8 cellular contexts compared by ENCODE assay signal in genomic region chr20:16434087-16434664, GRCh38.
A peak's percentile ranks its signal among the peaks of the same experiment; 100 is the strongest.
DNase-seq lines count a peak whose midpoint lies in the region; ATAC-seq and TF ChIP-seq lines count a peak whose summit lies in the region.

No MANE protein-coding gene starts in this region.

- no peak overlapping the region for H3K27ac Mint-ChIP-seq in activated CD4-positive, alpha-beta memory T cell treated with anti-CD3 and anti-CD28 coated beads, Interleukin-2, amount 10 ng/mL, durations not matched to agents 7 days and 5 days

- TF ChIP-seq CTCF in fibroblast of mammary gland (conservative IDR thresholded peaks at IDR 0.05; ENCODE audit: control insufficient read depth, insufficient read depth, low read depth, low read length): peak; percentile 74
- TF ChIP-seq CTCF in parathyroid adenoma (IDR thresholded peaks at IDR 0.05): peak; percentile 73
- TF ChIP-seq CTCF in sigmoid colon (IDR thresholded peaks at IDR 0.05): peak in 2 of 4 experiments; percentile 31 to 47

- no peak overlapping the region for H2AFZ ChIP-seq in parathyroid adenoma

- H3K27me3 ChIP-seq in parathyroid adenoma (ENCODE audit: control insufficient read depth, insufficient read depth, low read length) (no peaks in the 10 kb centered on the region), sigmoid colon (no peaks in the 10 kb centered on the region)

- no peak for TF ChIP-seq POLR2A in sigmoid colon (IDR thresholded peaks at IDR 0.05)

- H3K36me3 ChIP-seq in parathyroid adenoma (ENCODE audit: control insufficient read depth, insufficient read depth, low read length) (no peaks in the 10 kb centered on the region), sigmoid colon (peaks cover 0 to 6% (median 2%) of the 10 kb centered on the region in 4 donors)

- CTCF ChIA-PET in activated CD4-positive, alpha-beta memory T cell treated with anti-CD3 and anti-CD28 coated beads, Interleukin-2, amount 10 ng/mL, durations not matched to agents 7 days and 5 days (lab: Charles Lee): no interaction called here

- DNase-seq in DMS53 (lab: John Stamatoyannopoulos, UW) (peak; percentile 72), NAMALWA (ENCODE audit: low spot score) (peak; percentile 75), fibroblast of mammary gland (ENCODE audit: low read depth) (peak; percentile 51), sigmoid colon (no peak)
- peak; percentile 33 for DNase-seq in activated CD4-positive, alpha-beta memory T cell treated with anti-CD3 and anti-CD28 coated beads, Interleukin-2, amount 10 ng/mL, durations not matched to agents 7 days and 5 days

- H3K9ac ChIP-seq in parathyroid adenoma: no peak overlapping the region

- H3K4me1 Mint-ChIP-seq in activated CD4-positive, alpha-beta memory T cell treated with anti-CD3 and anti-CD28 coated beads, Interleukin-2, amount 10 ng/mL, durations not matched to agents 7 days and 5 days: no peaks in the 10 kb centered on the region

- no peak for TF ChIP-seq EP300 in sigmoid colon (IDR thresholded peaks at IDR 0.05)

- no peak overlapping the region for H3K4me3 Mint-ChIP-seq in activated CD4-positive, alpha-beta memory T cell treated with anti-CD3 and anti-CD28 coated beads, Interleukin-2, amount 10 ng/mL, durations not matched to agents 7 days and 5 days

- peaks cover 9% of the 10 kb centered on the region for H3K79me2 ChIP-seq in parathyroid adenoma

- H3K4me1 ChIP-seq in parathyroid adenoma (peaks cover 2% of the 10 kb centered on the region), sigmoid colon (no peaks in the 10 kb centered on the region)

- 69 to 76% methylated on average over 10 of the region's 10 CpGs for WGBS in sigmoid colon, 2 donors

- H3K36me3 Mint-ChIP-seq in activated CD4-positive, alpha-beta memory T cell treated with anti-CD3 and anti-CD28 coated beads, Interleukin-2, amount 10 ng/mL, durations not matched to agents 7 days and 5 days (ENCODE audit: low read depth): no peaks in the 10 kb centered on the region

- H3K27ac ChIP-seq in parathyroid adenoma (no peak overlapping the region), sigmoid colon (no peak overlapping the region)

- no peaks in the 10 kb centered on the region for H3K9me3 ChIP-seq in parathyroid adenoma (ENCODE audit: control insufficient read depth, low read length)
- H3K9me3 ChIP-seq in sigmoid colon: no peaks in the 10 kb centered on the region

- intact Hi-C loops in sigmoid colon (cut with DNase I): no loop called here

- ATAC-seq in GM21526 (IDR thresholded peaks at IDR 0.05; ENCODE audit: low FRiP score, unreplicated experiment) (peak; percentile 94), GM18858 (IDR thresholded peaks at IDR 0.05; ENCODE audit: unreplicated experiment) (no peak)

- no peak overlapping the region for H3K4me3 ChIP-seq in fibroblast of mammary gland (ENCODE audit: control insufficient read depth, low read depth, low read length)
- H3K4me3 ChIP-seq in parathyroid adenoma (ENCODE audit: low read depth, low read length): no peak overlapping the region
- H3K4me3 ChIP-seq in sigmoid colon: no peak overlapping the region

- no peak overlapping the region for H3K4me2 ChIP-seq in parathyroid adenoma (ENCODE audit: low read length)

- peaks cover 2% of the 10 kb centered on the region for H3K9me3 Mint-ChIP-seq in activated CD4-positive, alpha-beta memory T cell treated with anti-CD3 and anti-CD28 coated beads, Interleukin-2, amount 10 ng/mL, durations not matched to agents 7 days and 5 days

- POLR2A ChIA-PET in activated CD4-positive, alpha-beta memory T cell treated with anti-CD3 and anti-CD28 coated beads, Interleukin-2, amount 10 ng/mL, durations not matched to agents 7 days and 5 days (lab: Charles Lee): no interaction called here

- H3K27me3 Mint-ChIP-seq in activated CD4-positive, alpha-beta memory T cell treated with anti-CD3 and anti-CD28 coated beads, Interleukin-2, amount 10 ng/mL, durations not matched to agents 7 days and 5 days: no peaks in the 10 kb centered on the region
